12 cellular contexts compared by ENCODE assay signal in genomic region chr22:49666146-49666809, GRCh38.
DNase-seq lines count a peak whose midpoint lies in the region; ATAC-seq and FAIRE-seq lines count a peak whose summit lies in the region.
"Had no signal": no experiment of that assay in that cellular context is flagged by ENCODE, and none has a peak within 500 bp of the region (broad histone marks: within the 10 kb centered on the region; RNA-seq: fewer than 3 reads in every experiment).

No MANE protein-coding gene starts in this region.

- DNase-seq in activated naive CD8-positive, alpha-beta T cell treated with anti-CD3 and anti-CD28 coated beads for 36 hours: no peak
- DNase-seq in caudate nucleus (lab: John Stamatoyannopoulos, UW): no peak
- DNase-seq in naive thymus-derived CD4-positive, alpha-beta T cell: no peak
- no peak for DNase-seq in urothelium cell line (ENCODE audit: low spot score)
- DNase-seq in T-helper 2 cell treated with Interferon-gamma antibody and Interleukin-4, amounts not matched to agents 5 μg/mL and 100 μg/mL, for 36 hours (ENCODE audit: low spot score): no peak
- DNase-seq in NAMALWA (ENCODE audit: low spot score): no peak
- DNase-seq in activated T-helper 2 cell treated with anti-CD3 and anti-CD28 coated beads, Interferon-gamma antibody, Interleukin-2, Interleukin-4, amounts not matched to agents 10 μg/mL and 5 μg/mL and 100 μg/mL, durations not matched to agents 14 hours and 24 hours and 36 hours (ENCODE audit: low spot score): no peak
- DNase-seq: activated CD4-positive, alpha-beta T cell treated with anti-CD3 and anti-CD28 coated beads, Interleukin-2, amount 50 U/mL, for 48 hours; NCI-H2029 treated with DMSO at 0.1 percent for 48 hours; NCI-H526 treated with DMSO at 0.1 percent for 48 hours had no signal

- peak overlapping the region; percentile 35 for H3K27ac Mint-ChIP-seq in activated naive CD8-positive, alpha-beta T cell
- no peak overlapping the region for H3K27ac Mint-ChIP-seq in activated naive CD8-positive, alpha-beta T cell treated with anti-CD3 and anti-CD28 coated beads for 36 hours
- peak overlapping the region in 8 of 9 donors; percentile 58 to 91 (median 80) for H3K27ac Mint-ChIP-seq in naive thymus-derived CD4-positive, alpha-beta T cell
- H3K27ac Mint-ChIP-seq in T-helper 2 cell treated with Interferon-gamma antibody and Interleukin-4, amounts not matched to agents 5 μg/mL and 100 μg/mL, for 36 hours: no peak overlapping the region
- H3K27ac Mint-ChIP-seq in activated T-helper 2 cell treated with anti-CD3 and anti-CD28 coated beads, Interferon-gamma antibody, Interleukin-2, Interleukin-4, amounts not matched to agents 10 μg/mL and 5 μg/mL and 100 μg/mL, durations not matched to agents 14 hours and 24 hours and 36 hours: no peak overlapping the region

- POLR2A ChIA-PET in naive thymus-derived CD4-positive, alpha-beta T cell (lab: Charles Lee): interaction anchor here (0.7 kb wide), 1 partner anchor 49 kb away, joined by 3 read pairs; no protein-coding TSS in a partner anchor

- peaks cover 2% of the 10 kb centered on the region for H3K27me3 Mint-ChIP-seq in activated naive CD8-positive, alpha-beta T cell
- peaks cover 17% of the 10 kb centered on the region for H3K27me3 Mint-ChIP-seq in activated naive CD8-positive, alpha-beta T cell treated with anti-CD3 and anti-CD28 coated beads for 36 hours
- H3K27me3 Mint-ChIP-seq in naive thymus-derived CD4-positive, alpha-beta T cell: peaks cover 3 to 27% (median 4%) of the 10 kb centered on the region in 5 donors
- peaks cover 23% of the 10 kb centered on the region for H3K27me3 Mint-ChIP-seq in T-helper 2 cell treated with Interferon-gamma antibody and Interleukin-4, amounts not matched to agents 5 μg/mL and 100 μg/mL, for 36 hours (ENCODE audit: low read depth)
- peaks cover 25% of the 10 kb centered on the region for H3K27me3 Mint-ChIP-seq in activated T-helper 2 cell treated with anti-CD3 and anti-CD28 coated beads, Interferon-gamma antibody, Interleukin-2, Interleukin-4, amounts not matched to agents 10 μg/mL and 5 μg/mL and 100 μg/mL, durations not matched to agents 14 hours and 24 hours and 36 hours (ENCODE audit: low read depth)

- CTCF ChIA-PET in naive thymus-derived CD4-positive, alpha-beta T cell (lab: Charles Lee): no interaction called here

- H3K9me3 ChIP-seq in naive thymus-derived CD4-positive, alpha-beta T cell (ENCODE audit: control insufficient read depth in 2 of 3, low read length in 3 of 3): no peaks in the 10 kb centered on the region

- FAIRE-seq in urothelium cell line (lab: Jason Lieb, UNC): peak; percentile 13

- H3K27ac ChIP-seq in caudate nucleus (ENCODE audit: low read depth, low read length): peak overlapping the region; percentile 36
- H3K27ac ChIP-seq in naive thymus-derived CD4-positive, alpha-beta T cell (ENCODE audit: low read depth, low read length): no peak overlapping the region

- no peaks in the 10 kb centered on the region for H3K36me3 Mint-ChIP-seq in activated naive CD8-positive, alpha-beta T cell
- no peaks in the 10 kb centered on the region for H3K36me3 Mint-ChIP-seq in activated naive CD8-positive, alpha-beta T cell treated with anti-CD3 and anti-CD28 coated beads for 36 hours
- peaks cover 0 to 3% (median 0%) of the 10 kb centered on the region in 5 donors for H3K36me3 Mint-ChIP-seq in naive thymus-derived CD4-positive, alpha-beta T cell
- H3K36me3 Mint-ChIP-seq in T-helper 2 cell treated with Interferon-gamma antibody and Interleukin-4, amounts not matched to agents 5 μg/mL and 100 μg/mL, for 36 hours (ENCODE audit: low read depth): no peaks in the 10 kb centered on the region
- no peaks in the 10 kb centered on the region for H3K36me3 Mint-ChIP-seq in activated T-helper 2 cell treated with anti-CD3 and anti-CD28 coated beads, Interferon-gamma antibody, Interleukin-2, Interleukin-4, amounts not matched to agents 10 μg/mL and 5 μg/mL and 100 μg/mL, durations not matched to agents 14 hours and 24 hours and 36 hours (ENCODE audit: low read depth)

- H3K36me3 ChIP-seq in naive thymus-derived CD4-positive, alpha-beta T cell (ENCODE audit: control insufficient read depth in 2 of 3, insufficient read depth in 3 of 3, low read length in 3 of 3): no peaks in the 10 kb centered on the region

- H3K4me3 ChIP-seq in naive thymus-derived CD4-positive, alpha-beta T cell (ENCODE audit: low read length): no peak overlapping the region

- H3K9me3 Mint-ChIP-seq in activated naive CD8-positive, alpha-beta T cell (ENCODE audit: low read depth): no peaks in the 10 kb centered on the region
- no peaks in the 10 kb centered on the region for H3K9me3 Mint-ChIP-seq in activated naive CD8-positive, alpha-beta T cell treated with anti-CD3 and anti-CD28 coated beads for 36 hours
- H3K9me3 Mint-ChIP-seq in naive thymus-derived CD4-positive, alpha-beta T cell: peaks cover 0 to 2% (median 0%) of the 10 kb centered on the region in 11 donors
- no peaks in the 10 kb centered on the region for H3K9me3 Mint-ChIP-seq in T-helper 2 cell treated with Interferon-gamma antibody and Interleukin-4, amounts not matched to agents 5 μg/mL and 100 μg/mL, for 36 hours
- no peaks in the 10 kb centered on the region for H3K9me3 Mint-ChIP-seq in activated T-helper 2 cell treated with anti-CD3 and anti-CD28 coated beads, Interferon-gamma antibody, Interleukin-2, Interleukin-4, amounts not matched to agents 10 μg/mL and 5 μg/mL and 100 μg/mL, durations not matched to agents 14 hours and 24 hours and 36 hours
- H3K9me3 Mint-ChIP-seq: activated naive CD4-positive, alpha-beta T cell treated with anti-CD3 and anti-CD28 coated beads, Interleukin-2, amount 50 U/mL, for 72 hours had no signal

- intact Hi-C loops in naive thymus-derived CD4-positive, alpha-beta T cell (cut with micrococcal nuclease): no loop called here
- intact Hi-C loops in activated T-helper 2 cell treated with anti-CD3 and anti-CD28 coated beads, Interferon-gamma antibody, Interleukin-2, Interleukin-4, amounts not matched to agents 10 μg/mL and 5 μg/mL and 100 μg/mL, durations not matched to agents 14 hours and 24 hours and 36 hours (cut with micrococcal nuclease): no loop called here

- peaks cover 5 to 22% of the 10 kb centered on the region in 2 donors for H3K4me1 ChIP-seq in naive thymus-derived CD4-positive, alpha-beta T cell (ENCODE audit: control insufficient read depth in 2 of 2, insufficient read depth in 2 of 2, low read length in 2 of 2)

- peaks cover 28% of the 10 kb centered on the region for H3K4me1 Mint-ChIP-seq in activated naive CD8-positive, alpha-beta T cell (ENCODE audit: low read depth)
- peaks cover 21% of the 10 kb centered on the region for H3K4me1 Mint-ChIP-seq in activated naive CD8-positive, alpha-beta T cell treated with anti-CD3 and anti-CD28 coated beads for 36 hours
- peaks cover 10 to 42% (median 33%) of the 10 kb centered on the region in 7 donors for H3K4me1 Mint-ChIP-seq in naive thymus-derived CD4-positive, alpha-beta T cell
- peaks cover 6% of the 10 kb centered on the region for H3K4me1 Mint-ChIP-seq in T-helper 2 cell treated with Interferon-gamma antibody and Interleukin-4, amounts not matched to agents 5 μg/mL and 100 μg/mL, for 36 hours (ENCODE audit: low read depth)
- peaks cover 12% of the 10 kb centered on the region for H3K4me1 Mint-ChIP-seq in activated T-helper 2 cell treated with anti-CD3 and anti-CD28 coated beads, Interferon-gamma antibody, Interleukin-2, Interleukin-4, amounts not matched to agents 10 μg/mL and 5 μg/mL and 100 μg/mL, durations not matched to agents 14 hours and 24 hours and 36 hours (ENCODE audit: low read depth)

- no peaks in the 10 kb centered on the region for H3K27me3 ChIP-seq in naive thymus-derived CD4-positive, alpha-beta T cell (ENCODE audit: control insufficient read depth in 2 of 2, insufficient read depth in 2 of 2, low read length in 2 of 2)

- H3K4me3 Mint-ChIP-seq in activated naive CD8-positive, alpha-beta T cell: peak overlapping the region; percentile 83
- H3K4me3 Mint-ChIP-seq in activated naive CD8-positive, alpha-beta T cell treated with anti-CD3 and anti-CD28 coated beads for 36 hours: no peak overlapping the region
- H3K4me3 Mint-ChIP-seq in naive thymus-derived CD4-positive, alpha-beta T cell: peak overlapping the region in 9 of 10 donors; percentile 12 to 86 (median 78)
- no peak overlapping the region for H3K4me3 Mint-ChIP-seq in T-helper 2 cell treated with Interferon-gamma antibody and Interleukin-4, amounts not matched to agents 5 μg/mL and 100 μg/mL, for 36 hours
- H3K4me3 Mint-ChIP-seq in activated T-helper 2 cell treated with anti-CD3 and anti-CD28 coated beads, Interferon-gamma antibody, Interleukin-2, Interleukin-4, amounts not matched to agents 10 μg/mL and 5 μg/mL and 100 μg/mL, durations not matched to agents 14 hours and 24 hours and 36 hours (ENCODE audit: low read depth): no peak overlapping the region

- ATAC-seq in naive thymus-derived CD4-positive, alpha-beta T cell: no peak
- ATAC-seq: activated naive CD4-positive, alpha-beta T cell treated with anti-CD3 and anti-CD28 coated beads, Interleukin-2, amount 50 U/mL, for 72 hours had no signal

Comparison
In these comparisons a context has a peak if more than half of its experiments do, and no peak if none do; other contexts are left out.
1. H3K27ac Mint-ChIP-seq: peak in activated naive CD8-positive, alpha-beta T cell (single experiment) and naive thymus-derived CD4-positive, alpha-beta T cell (8 of 9); none in activated naive CD8-positive, alpha-beta T cell treated with anti-CD3 and anti-CD28 coated beads for 36 hours (single experiment), T-helper 2 cell treated with Interferon-gamma antibody and Interleukin-4, amounts not matched to agents 5 μg/mL and 100 μg/mL, for 36 hours (single experiment) and activated T-helper 2 cell treated with anti-CD3 and anti-CD28 coated beads, Interferon-gamma antibody, Interleukin-2, Interleukin-4, amounts not matched to agents 10 μg/mL and 5 μg/mL and 100 μg/mL, durations not matched to agents 14 hours and 24 hours and 36 hours (single experiment).
2. H3K4me3 Mint-ChIP-seq: peak in activated naive CD8-positive, alpha-beta T cell (single experiment) and naive thymus-derived CD4-positive, alpha-beta T cell (9 of 10); none in activated naive CD8-positive, alpha-beta T cell treated with anti-CD3 and anti-CD28 coated beads for 36 hours (single experiment), T-helper 2 cell treated with Interferon-gamma antibody and Interleukin-4, amounts not matched to agents 5 μg/mL and 100 μg/mL, for 36 hours (single experiment) and activated T-helper 2 cell treated with anti-CD3 and anti-CD28 coated beads, Interferon-gamma antibody, Interleukin-2, Interleukin-4, amounts not matched to agents 10 μg/mL and 5 μg/mL and 100 μg/mL, durations not matched to agents 14 hours and 24 hours and 36 hours (single experiment).